9 cellular contexts compared by ENCODE assay signal in the genomic region with DNA sequence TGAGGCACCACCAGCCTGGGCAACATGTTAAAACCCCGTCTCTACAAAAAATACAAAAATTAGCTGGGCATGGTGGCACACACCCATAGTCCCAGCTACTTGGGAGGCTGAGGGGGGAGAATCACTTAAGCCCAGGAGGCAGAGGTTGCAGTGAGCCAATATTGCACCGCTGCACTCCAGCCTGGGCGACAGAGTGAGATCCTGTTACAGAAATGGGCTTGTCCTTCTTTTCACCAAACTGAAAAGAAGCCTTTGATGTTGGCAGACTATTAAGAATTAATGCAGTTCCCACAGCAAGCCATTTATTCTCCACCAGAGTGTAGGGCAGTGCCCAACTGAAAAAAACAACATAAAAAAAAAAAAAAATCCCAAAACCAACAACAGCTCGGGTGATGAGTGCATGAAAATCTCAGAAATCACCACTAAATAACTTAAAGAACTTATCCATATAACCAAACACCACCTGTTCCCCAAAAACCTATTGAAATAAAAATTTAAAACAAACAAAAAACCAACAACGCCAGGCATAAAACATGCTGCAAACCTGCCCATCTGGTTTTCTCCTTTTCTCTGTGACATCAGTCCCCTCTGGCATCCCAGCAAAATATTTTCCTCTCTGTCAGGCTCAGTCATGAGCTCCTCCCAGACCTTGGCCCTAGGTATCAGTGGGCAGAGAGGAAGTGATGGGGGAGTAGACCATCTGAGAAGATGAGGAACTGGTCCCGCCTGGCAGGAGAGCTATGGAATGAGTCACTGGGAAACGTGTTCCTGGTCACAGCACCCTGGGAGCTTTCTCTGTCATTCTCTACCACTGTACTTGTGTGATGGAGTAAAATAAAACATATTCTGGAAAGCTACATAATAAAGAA. TPM values are rescaled to one million over a fixed set of nuclear protein-coding genes. Genes with fewer than 3 reads are reported as not detected.
DNase-seq lines count a peak whose midpoint lies in the region; ATAC-seq, FAIRE-seq and TF ChIP-seq lines count a peak whose summit lies in the region.
"Had no signal": no experiment of that assay in that cellular context is flagged by ENCODE, and none has a peak within 500 bp of the region (broad histone marks: within the 10 kb centered on the region; RNA-seq: fewer than 3 reads in every experiment).

No MANE protein-coding gene starts in this region.

- no peak overlapping the region for H3K4me3 Mint-ChIP-seq in CD8-positive, alpha-beta memory T cell

- intact Hi-C loops in PC-3 (cut with micrococcal nuclease) (loop anchor here (1.0 kb wide), 2 partner anchors 15 to 22 kb away; a partner anchor contains a TSS), endothelial cell of umbilical vein (cut with micrococcal nuclease) (no loop called here)

- H3K4ac ChIP-seq in trophoblast cell (ENCODE audit: low read depth, low read length): peak overlapping the region; percentile 14

- no peaks in the 10 kb centered on the region for H3K27me3 ChIP-seq in PC-3 (ENCODE audit: low read length)
- H3K27me3 ChIP-seq in endothelial cell of umbilical vein (ENCODE audit: control insufficient read depth in 2 of 2, insufficient read depth in 2 of 2, low read length in 2 of 2): no peaks in the 10 kb centered on the region
- H3K27me3 ChIP-seq in trophoblast cell (ENCODE audit: insufficient read depth, low read length): no peaks in the 10 kb centered on the region
- no peaks in the 10 kb centered on the region for H3K27me3 ChIP-seq in CD8-positive, alpha-beta memory T cell (ENCODE audit: insufficient read depth, low read length, poor library complexity, severe bottlenecking)

- ATAC-seq in PC-3 (peak; percentile 88), HG03159 (IDR thresholded peaks at IDR 0.05; ENCODE audit: unreplicated experiment) (no peak)

- H3K9ac ChIP-seq in PC-3 (ENCODE audit: low read length) (peak overlapping the region; percentile 32), endothelial cell of umbilical vein (replicated peaks; ENCODE audit: extremely low read depth, insufficient read depth, low read length) (no peak overlapping the region), trophoblast cell (ENCODE audit: low read length) (no peak overlapping the region)

- H3K23ac ChIP-seq in trophoblast cell (ENCODE audit: low read length): no peak overlapping the region

- peaks cover 21 to 34% (median 21%) of the 10 kb centered on the region in 3 donors for H3K4me1 Mint-ChIP-seq in CD8-positive, alpha-beta memory T cell

- no CpG with 5 or more reads among the region's 7 CpGs for WGBS in trophoblast cell (ENCODE audit: extremely low coverage, insufficient coverage, insufficient read length)

- H2BK5ac ChIP-seq in trophoblast cell (ENCODE audit: low read depth, low read length, poor library complexity): no peak overlapping the region

- no peak overlapping the region for H4K12ac ChIP-seq in trophoblast cell (ENCODE audit: low read depth, low read length)

- CTCF ChIA-PET in PC-3 (lab: Charles Lee): interaction anchor here (0.7 to 1.1 kb wide), 2 partner anchors 37 to 1195 kb away, joined by 3 read pairs; a partner anchor contains a TSS
- CTCF ChIA-PET in endothelial cell of umbilical vein (lab: Charles Lee): interaction anchor here (0.8 to 1.7 kb wide), 12 partner anchors 8 to 497 kb away, joined by 3 to 8 read pairs (median 4); a partner anchor contains a TSS
- CTCF ChIA-PET in CD8-positive, alpha-beta memory T cell (lab: Charles Lee): interaction anchor here (0.6 to 1.6 kb wide), 5 partner anchors 18 to 133 kb away, joined by 3 to 5 read pairs (median 3); no protein-coding TSS in a partner anchor

- TF ChIP-seq POLR2A in GM12891 (IDR thresholded peaks at IDR 0.05; ENCODE audit: low read depth, low read length): no peak
- TF ChIP-seq POLR2A in endothelial cell of umbilical vein (IDR thresholded peaks at IDR 0.05; ENCODE audit: low read depth, low read length): no peak

- H2BK12ac ChIP-seq in trophoblast cell (ENCODE audit: low read length): peak overlapping the region; percentile 78

- no peak overlapping the region for H2BK120ac ChIP-seq in trophoblast cell (ENCODE audit: insufficient read depth, low read length, poor library complexity)

- H3F3A ChIP-seq in PC-3 (ENCODE audit: low read length, unreplicated experiment): peaks cover 5% of the 10 kb centered on the region

- no peak for TF ChIP-seq CTCF in PC-3 (conservative IDR thresholded peaks at IDR 0.05; ENCODE audit: low read depth, low read length)
- TF ChIP-seq CTCF in endothelial cell of umbilical vein (IDR thresholded peaks at IDR 0.05; ENCODE audit: extremely low read depth in 1 of 2, insufficient read depth in 1 of 2, low read depth in 1 of 2, low read length in 2 of 2): no peak

- BruUV-seq in PC-3 (replicated peaks; lab: Mats Ljungman, UMichigan) (no TSS peak), endothelial cell of umbilical vein (replicated peaks; lab: Mats Ljungman, UMichigan) (no TSS peak)

- H3K36me3 Mint-ChIP-seq in CD8-positive, alpha-beta memory T cell: peaks cover 0 to 3% (median 0%) of the 10 kb centered on the region in 3 donors

- H4K8ac ChIP-seq in trophoblast cell (ENCODE audit: low read depth, low read length): no peak overlapping the region

- H3K9me3 Mint-ChIP-seq in CD8-positive, alpha-beta memory T cell: no peaks in the 10 kb centered on the region

- DNase-seq in GM12891 (ENCODE audit: insufficient read length, low spot score) (no peak), PC-3 (peak; percentile 99), endothelial cell of umbilical vein (ENCODE audit: low read depth, low spot score) (peak; percentile 53), trophoblast cell (peak; percentile 91 to 96)
- DNase-seq in stimulated activated CD4-positive, alpha-beta T cell treated with anti-CD3 and anti-CD28 coated beads, Interleukin-12 subunit alpha, Interleukin-12 subunit beta, amount 100 ng/mL, for 4 hours: no peak
- DNase-seq in CD8-positive, alpha-beta memory T cell: no peak
- no peak for DNase-seq in activated CD4-positive, alpha-beta T cell treated with anti-CD3 and anti-CD28 coated beads for 4 hours

- H3K4me2 ChIP-seq in PC-3 (ENCODE audit: low read length) (peak overlapping the region; percentile 72), endothelial cell of umbilical vein (ENCODE audit: insufficient read depth, low read length) (no peak overlapping the region), trophoblast cell (ENCODE audit: low read length) (peak overlapping the region; percentile 31)

- FAIRE-seq in GM12891 (lab: Jason Lieb, UNC) (no peak), endothelial cell of umbilical vein (lab: Jason Lieb, UNC) (peak; percentile 90)
- FAIRE-seq: colon had no signal

- no peak overlapping the region for H3K18ac ChIP-seq in trophoblast cell (ENCODE audit: low read length)

- peak overlapping the region; percentile 80 for H3K27ac ChIP-seq in PC-3 (ENCODE audit: low read length)
- H3K27ac ChIP-seq in endothelial cell of umbilical vein (ENCODE audit: insufficient read depth, low read depth, low read length): no peak overlapping the region
- H3K27ac ChIP-seq in trophoblast cell (ENCODE audit: low read depth, low read length): peak overlapping the region; percentile 17
- H3K27ac ChIP-seq in CD8-positive, alpha-beta memory T cell (ENCODE audit: low read depth, low read length): no peak overlapping the region

- POLR2A ChIA-PET in PC-3 (lab: Charles Lee; ENCODE audit: unreplicated experiment): interaction anchor here (0.7 to 1.2 kb wide), 6 partner anchors 8 to 182 kb away, joined by 3 to 12 read pairs (median 4); a partner anchor contains a TSS
- POLR2A ChIA-PET in endothelial cell of umbilical vein (lab: Charles Lee): interaction anchor here (1.5 kb wide), 1 partner anchor 22 kb away, joined by 11 read pairs; a partner anchor contains a TSS
- POLR2A ChIA-PET in CD8-positive, alpha-beta memory T cell (lab: Charles Lee): interaction anchor here (0.6 kb wide), 1 partner anchor 565 kb away, joined by 4 read pairs; no protein-coding TSS in a partner anchor

- H3K36me3 ChIP-seq in PC-3 (ENCODE audit: low read depth, low read length): no peaks in the 10 kb centered on the region
- no peaks in the 10 kb centered on the region for H3K36me3 ChIP-seq in endothelial cell of umbilical vein (ENCODE audit: control insufficient read depth in 2 of 2, extremely low read depth in 1 of 2, insufficient read depth in 2 of 2, low read length in 2 of 2)
- H3K36me3 ChIP-seq in trophoblast cell (ENCODE audit: control insufficient read depth in 1 of 2, insufficient read depth in 2 of 2, low read length in 2 of 2): no peaks in the 10 kb centered on the region
- no peaks in the 10 kb centered on the region for H3K36me3 ChIP-seq in CD8-positive, alpha-beta memory T cell (ENCODE audit: insufficient read depth, low read length)

- H3K79me2 ChIP-seq in PC-3 (ENCODE audit: low read length) (peaks cover 45% of the 10 kb centered on the region), endothelial cell of umbilical vein (ENCODE audit: control insufficient read depth, insufficient read depth, low read length) (peaks cover 4% of the 10 kb centered on the region), trophoblast cell (ENCODE audit: control insufficient read depth, insufficient read depth, low read length, poor library complexity) (peaks cover 4% of the 10 kb centered on the region)

- dilution Hi-C loops in endothelial cell of umbilical vein (cut with MboI; ENCODE audit: extremely low pct_ligation_motif_present, low sequenced_read_pairs): no loop called here

- H3K27me3 Mint-ChIP-seq in CD8-positive, alpha-beta memory T cell: no peaks in the 10 kb centered on the region

- H3K9me3 ChIP-seq in PC-3 (ENCODE audit: low read length) (no peaks in the 10 kb centered on the region), endothelial cell of umbilical vein (replicated peaks; ENCODE audit: control insufficient read depth, insufficient read depth, low read length) (no peaks in the 10 kb centered on the region), trophoblast cell (ENCODE audit: insufficient read depth, low read depth, low read length) (no peaks in the 10 kb centered on the region)
- H3K9me3 ChIP-seq in CD8-positive, alpha-beta memory T cell (ENCODE audit: low read length): no peaks in the 10 kb centered on the region

- no peaks in the 10 kb centered on the region for H3K9me2 ChIP-seq in PC-3 (replicated peaks; ENCODE audit: low read length)

- no peak overlapping the region for H2AK5ac ChIP-seq in trophoblast cell (ENCODE audit: low read length)

- H3K79me1 ChIP-seq in trophoblast cell (ENCODE audit: low read length): peaks cover 4% of the 10 kb centered on the region

- H3K27ac Mint-ChIP-seq in CD8-positive, alpha-beta memory T cell: peak overlapping the region in 1 of 8 donors; percentile 0

- no peaks in the 10 kb centered on the region for H4K20me1 ChIP-seq in PC-3 (ENCODE audit: low read length)
- H4K20me1 ChIP-seq in endothelial cell of umbilical vein (replicated peaks; ENCODE audit: control insufficient read depth, extremely low read depth, insufficient read depth, low read length): no peaks in the 10 kb centered on the region

- H3K14ac ChIP-seq in trophoblast cell (ENCODE audit: low read length): no peak overlapping the region

- H3K4me3 ChIP-seq in PC-3 (ENCODE audit: low read length) (peak overlapping the region; percentile 44), endothelial cell of umbilical vein (replicated peaks in 1 of 3; ENCODE audit: insufficient read depth in 1 of 3, low read depth in 1 of 3, low read length in 3 of 3) (no peak overlapping the region), trophoblast cell (ENCODE audit: low read depth, low read length) (no peak overlapping the region)
- H3K4me3 ChIP-seq in CD8-positive, alpha-beta memory T cell (ENCODE audit: low read length): no peak overlapping the region

- H3K9me1 ChIP-seq in endothelial cell of umbilical vein (replicated peaks; ENCODE audit: control insufficient read depth, extremely low read depth, insufficient read depth, low read length): no peaks in the 10 kb centered on the region

- H2AFZ ChIP-seq in PC-3 (ENCODE audit: low read length): 0 out of 2 replicates have a peak overlapping the region, but pooled peaks have one; percentile 1
- no peak overlapping the region for H2AFZ ChIP-seq in endothelial cell of umbilical vein (ENCODE audit: low read depth, low read length)
- H2AFZ ChIP-seq in trophoblast cell (ENCODE audit: insufficient read depth, low read length, poor library complexity): no peak overlapping the region

- H3K4me1 ChIP-seq in PC-3 (ENCODE audit: insufficient read depth, low read length): peaks cover 47% of the 10 kb centered on the region
- H3K4me1 ChIP-seq in endothelial cell of umbilical vein (ENCODE audit: control insufficient read depth, extremely low read depth, insufficient read depth, low read length): peaks cover 9% of the 10 kb centered on the region
- peaks cover 10 to 18% of the 10 kb centered on the region in 2 experiments for H3K4me1 ChIP-seq in trophoblast cell (ENCODE audit: control insufficient read depth in 1 of 2, insufficient read depth in 2 of 2, low read length in 2 of 2)
- H3K4me1 ChIP-seq in CD8-positive, alpha-beta memory T cell (ENCODE audit: insufficient read depth, low read length): peaks cover 16% of the 10 kb centered on the region

- H4K91ac ChIP-seq in trophoblast cell (ENCODE audit: low read depth, low read length): no peak overlapping the region

RNA-seq across cellular contexts. Expression of a gene that starts 4.8 kb away (rescaled TPM):
- polyA plus RNA-seq in GM12891 (2012; ENCODE audit: low read depth, missing spikeins): 146 TPM
- total RNA-seq in PC-3 (2014; rRNA removed) (319 and 382 TPM in 2 replicates), endothelial cell of umbilical vein (226 and 238 TPM in 2 replicates)
- polyA plus RNA-seq in endothelial cell of umbilical vein: 97.7 and 153 TPM in 2 replicates
- 147 and 180 TPM in 2 replicates for polyA plus RNA-seq in endothelial cell of umbilical vein (2011; cell fraction: cytosol; rRNA removed)
- 143 and 191 TPM in 2 replicates for polyA plus RNA-seq in endothelial cell of umbilical vein (2011; cell fraction: nucleus; rRNA removed)
- polyA plus RNA-seq in endothelial cell of umbilical vein (2012): 207 and 216 TPM in 2 replicates
- polyA minus RNA-seq in endothelial cell of umbilical vein: 76.8 TPM in 2 replicates
- 104 TPM for polyA minus RNA-seq in endothelial cell of umbilical vein (2011; cell fraction: cytosol; rRNA and poly(A)+ RNA removed)
- polyA minus RNA-seq in endothelial cell of umbilical vein (2011; cell fraction: nucleus; rRNA and poly(A)+ RNA removed): 54.5 and 62.4 TPM in 2 replicates
- 217 and 221 TPM in 2 replicates for polyA plus RNA-seq in trophoblast cell (2013)
- 100 to 1,000 TPM; 269 to 272 TPM for total RNA-seq in CD8-positive, alpha-beta memory T cell
- polyA plus RNA-seq in CD8-positive, alpha-beta memory T cell: 214 TPM

RNA-seq across cellular contexts. Expression of a gene that starts 21.6 kb away (rescaled TPM):
- 288 TPM for polyA plus RNA-seq in GM12891 (2012; ENCODE audit: low read depth, missing spikeins)
- total RNA-seq in PC-3 (2014; rRNA removed) (283 and 396 TPM in 2 replicates), endothelial cell of umbilical vein (469 TPM in 2 replicates)
- polyA plus RNA-seq in endothelial cell of umbilical vein: 538 and 600 TPM in 2 replicates
- polyA plus RNA-seq in endothelial cell of umbilical vein (2011; cell fraction: cytosol; rRNA removed): 684 and 687 TPM in 2 replicates
- 214 and 254 TPM in 2 replicates for polyA plus RNA-seq in endothelial cell of umbilical vein (2011; cell fraction: nucleus; rRNA removed)
- polyA plus RNA-seq in endothelial cell of umbilical vein (2012): 725 and 951 TPM in 2 replicates
- polyA minus RNA-seq in endothelial cell of umbilical vein: 130 and 133 TPM in 2 replicates
- 137 TPM for polyA minus RNA-seq in endothelial cell of umbilical vein (2011; cell fraction: cytosol; rRNA and poly(A)+ RNA removed)
- 29.7 and 40.4 TPM in 2 replicates for polyA minus RNA-seq in endothelial cell of umbilical vein (2011; cell fraction: nucleus; rRNA and poly(A)+ RNA removed)
- 658 and 709 TPM in 2 replicates for polyA plus RNA-seq in trophoblast cell (2013)
- 100 to 1,000 TPM; 288 to 296 TPM for total RNA-seq in CD8-positive, alpha-beta memory T cell
- 304 TPM for polyA plus RNA-seq in CD8-positive, alpha-beta memory T cell

RNA-seq across cellular contexts. Expression of a gene that starts 28.1 kb away (rescaled TPM):
- 11.3 TPM for polyA plus RNA-seq in GM12891 (2012; ENCODE audit: low read depth, missing spikeins)
- 33.8 and 43.2 TPM in 2 replicates for total RNA-seq in PC-3 (2014; rRNA removed)
- 28.8 and 33.1 TPM in 2 replicates for total RNA-seq in endothelial cell of umbilical vein
- polyA plus RNA-seq in endothelial cell of umbilical vein: 11.8 and 13.0 TPM in 2 replicates
- polyA plus RNA-seq in endothelial cell of umbilical vein (2011; cell fraction: cytosol; rRNA removed): 13.8 and 16.5 TPM in 2 replicates
- polyA plus RNA-seq in endothelial cell of umbilical vein (2011; cell fraction: nucleus; rRNA removed): 23.5 and 24.2 TPM in 2 replicates
- polyA plus RNA-seq in endothelial cell of umbilical vein (2012): 23.7 and 28.0 TPM in 2 replicates
- polyA minus RNA-seq in endothelial cell of umbilical vein: 17.4 and 25.1 TPM in 2 replicates
- polyA minus RNA-seq in endothelial cell of umbilical vein (2011; cell fraction: cytosol; rRNA and poly(A)+ RNA removed): 18.4 TPM
- 10.0 and 11.4 TPM in 2 replicates for polyA minus RNA-seq in endothelial cell of umbilical vein (2011; cell fraction: nucleus; rRNA and poly(A)+ RNA removed)
- 18.2 and 18.5 TPM in 2 replicates for polyA plus RNA-seq in trophoblast cell (2013)
- total RNA-seq in CD8-positive, alpha-beta memory T cell: 10 to 100 TPM; 28.6 to 30.6 TPM
- polyA plus RNA-seq in CD8-positive, alpha-beta memory T cell: 29.8 TPM

RNA-seq across cellular contexts. Expression of a gene that starts 28.1 kb away (rescaled TPM):
- 73.8 TPM for polyA plus RNA-seq in GM12891 (2012; ENCODE audit: low read depth, missing spikeins)
- total RNA-seq in PC-3 (2014; rRNA removed) (24.0 and 34.5 TPM in 2 replicates), endothelial cell of umbilical vein (46.0 and 48.1 TPM in 2 replicates)
- 18.0 and 26.1 TPM in 2 replicates for polyA plus RNA-seq in endothelial cell of umbilical vein
- polyA plus RNA-seq in endothelial cell of umbilical vein (2011; cell fraction: cytosol; rRNA removed): 40.9 and 41.5 TPM in 2 replicates
- 14.4 and 19.7 TPM in 2 replicates for polyA plus RNA-seq in endothelial cell of umbilical vein (2011; cell fraction: nucleus; rRNA removed)
- polyA plus RNA-seq in endothelial cell of umbilical vein (2012): 64.9 and 103 TPM in 2 replicates
- 10.8 and 11.0 TPM in 2 replicates for polyA minus RNA-seq in endothelial cell of umbilical vein
- polyA minus RNA-seq in endothelial cell of umbilical vein (2011; cell fraction: cytosol; rRNA and poly(A)+ RNA removed): 24.1 TPM
- polyA minus RNA-seq in endothelial cell of umbilical vein (2011; cell fraction: nucleus; rRNA and poly(A)+ RNA removed): 5.2 and 6.0 TPM in 2 replicates
- 63.0 and 63.9 TPM in 2 replicates for polyA plus RNA-seq in trophoblast cell (2013)
- total RNA-seq in CD8-positive, alpha-beta memory T cell: 10 to 100 TPM; 87.0 to 88.1 TPM
- polyA plus RNA-seq in CD8-positive, alpha-beta memory T cell: 51.6 TPM

RNA-seq across cellular contexts. Expression of a gene that starts 36.4 kb away (rescaled TPM):
- 673 TPM for polyA plus RNA-seq in GM12891 (2012; ENCODE audit: low read depth, missing spikeins)
- 1,664 and 2,042 TPM in 2 replicates for total RNA-seq in PC-3 (2014; rRNA removed)
- total RNA-seq in endothelial cell of umbilical vein: 299 and 302 TPM in 2 replicates
- 1,327 and 1,773 TPM in 2 replicates for polyA plus RNA-seq in endothelial cell of umbilical vein
- polyA plus RNA-seq in endothelial cell of umbilical vein (2011; cell fraction: cytosol; rRNA removed): 705 and 745 TPM in 2 replicates
- polyA plus RNA-seq in endothelial cell of umbilical vein (2011; cell fraction: nucleus; rRNA removed): 297 and 357 TPM in 2 replicates
- polyA plus RNA-seq in endothelial cell of umbilical vein (2012): 484 and 537 TPM in 2 replicates
- 279 and 314 TPM in 2 replicates for polyA minus RNA-seq in endothelial cell of umbilical vein
- 144 TPM for polyA minus RNA-seq in endothelial cell of umbilical vein (2011; cell fraction: cytosol; rRNA and poly(A)+ RNA removed)
- polyA minus RNA-seq in endothelial cell of umbilical vein (2011; cell fraction: nucleus; rRNA and poly(A)+ RNA removed): 65.2 and 70.2 TPM in 2 replicates
- polyA plus RNA-seq in trophoblast cell (2013): 832 and 878 TPM in 2 replicates
- 100 to 1,000 TPM; 475 TPM for total RNA-seq in CD8-positive, alpha-beta memory T cell
- 785 TPM for polyA plus RNA-seq in CD8-positive, alpha-beta memory T cell

Comparison
In these comparisons a context has a peak if more than half of its experiments do, and no peak if none do; other contexts are left out.
1. DNase-seq: peak in PC-3 (single experiment), endothelial cell of umbilical vein (single experiment) and trophoblast cell (2 of 2); none in GM12891 (single experiment), stimulated activated CD4-positive, alpha-beta T cell treated with anti-CD3 and anti-CD28 coated beads, Interleukin-12 subunit alpha, Interleukin-12 subunit beta, amount 100 ng/mL, for 4 hours (single experiment), CD8-positive, alpha-beta memory T cell (0 of 5) and activated CD4-positive, alpha-beta T cell treated with anti-CD3 and anti-CD28 coated beads for 4 hours (0 of 2).
2. H3K27ac ChIP-seq: peak in PC-3 (single experiment) and trophoblast cell (single experiment); none in endothelial cell of umbilical vein (single experiment) and CD8-positive, alpha-beta memory T cell (single experiment).